In genomic region chr6:27684264-27685211, GRCh38 we compare ENCODE assay signal across 1 cellular context.
TF ChIP-seq lines count a peak whose summit lies in the region.

No MANE protein-coding gene starts in this region.

TF ChIP-seq in HepG2, 621 proteins besides CTCF, POLR2A, EP300 and RAD21 (continued from another document and continues in another):
- TF ChIP-seq FOXP4 (CRISPR knock-in tag; IDR thresholded peaks at IDR 0.05) (peak; percentile 45; the same call in 1 of the 2 replicates), TRIM24 (CRISPR knock-in tag; IDR thresholded peaks at IDR 0.05) (no peak), ARNTL (CRISPR knock-in tag; IDR thresholded peaks at IDR 0.05) (no peak), ZNF878 (CRISPR knock-in tag; IDR thresholded peaks at IDR 0.05) (peak; percentile 90), ZNF331 (CRISPR knock-in tag; IDR thresholded peaks at IDR 0.05) (peak; percentile 80; the same call in 1 of the 2 replicates), IRF2 (CRISPR knock-in tag; IDR thresholded peaks at IDR 0.05) (peak; percentile 67), SYNCRIP (IDR thresholded peaks at IDR 0.05; ENCODE audit: insufficient read depth, low read depth, low read length) (no peak), ZNF775 (CRISPR knock-in tag; IDR thresholded peaks at IDR 0.05; ENCODE audit: borderline replicate concordance) (no peak), NFRKB (IDR thresholded peaks at IDR 0.05) (no peak), ZNF251 (CRISPR knock-in tag; IDR thresholded peaks at IDR 0.05) (no peak), IKZF5 (CRISPR knock-in tag; IDR thresholded peaks at IDR 0.05) (peak; percentile 93), ZNF766 (CRISPR knock-in tag; IDR thresholded peaks at IDR 0.05; ENCODE audit: borderline replicate concordance) (0 out of 2 replicates have a peak, but pooled peaks have one; percentile 32), ZNF274 (CRISPR knock-in tag; IDR thresholded peaks at IDR 0.05) (no peak), HCFC1 (IDR thresholded peaks at IDR 0.05; ENCODE audit: low read depth, low read length) (no peak), ZNF670 (CRISPR knock-in tag; IDR thresholded peaks at IDR 0.05; ENCODE audit: borderline replicate concordance) (peak; percentile 74; the same call in 1 of the 2 replicates), CHD2 (IDR thresholded peaks at IDR 0.05; ENCODE audit: low read depth, low read length) (no peak), ZBTB3 (CRISPR knock-in tag; IDR thresholded peaks at IDR 0.05; ENCODE audit: borderline replicate concordance, low read depth) (no peak), TFDP2 (CRISPR knock-in tag; IDR thresholded peaks at IDR 0.05) (peak; percentile 78), SNRNP70 (IDR thresholded peaks at IDR 0.05; ENCODE audit: low read depth, low read length) (no peak), ZNF546 (CRISPR knock-in tag; conservative IDR thresholded peaks at IDR 0.05) (no peak), ZNF816 (CRISPR knock-in tag; IDR thresholded peaks at IDR 0.05; ENCODE audit: borderline replicate concordance) (peak; percentile 57; the same call in 1 of the 2 replicates), BRF2 (CRISPR knock-in tag; IDR thresholded peaks at IDR 0.05) (no peak), ZNF609 (CRISPR knock-in tag; IDR thresholded peaks at IDR 0.05; ENCODE audit: borderline replicate concordance) (no peak; the same call in 1 of the 2 replicates), EEA1 (CRISPR knock-in tag; IDR thresholded peaks at IDR 0.05; ENCODE audit: borderline replicate concordance) (no peak), DRAP1 (CRISPR knock-in tag; IDR thresholded peaks at IDR 0.05) (peak; percentile 61; the same call in 1 of the 2 replicates), ZNF605 (CRISPR knock-in tag; IDR thresholded peaks at IDR 0.05) (no peak), BORCS8-MEF2B (CRISPR knock-in tag; IDR thresholded peaks at IDR 0.05) (no peak), E2F1 (CRISPR knock-in tag; IDR thresholded peaks at IDR 0.05) (no peak; the same call in 1 of the 2 replicates), ZNF333 (CRISPR knock-in tag; IDR thresholded peaks at IDR 0.05; ENCODE audit: borderline replicate concordance) (no peak), HOMEZ (CRISPR knock-in tag; IDR thresholded peaks at IDR 0.05; ENCODE audit: low read depth) (no peak), RFXANK (CRISPR knock-in tag; IDR thresholded peaks at IDR 0.05) (peak; percentile 80; the same call in 1 of the 2 replicates), NR3C1 (CRISPR knock-in tag; IDR thresholded peaks at IDR 0.05) (no peak), PHF20 (CRISPR knock-in tag; IDR thresholded peaks at IDR 0.05) (no peak), TMF1 (CRISPR knock-in tag; IDR thresholded peaks at IDR 0.05; ENCODE audit: low read depth) (no peak), MIER2 (CRISPR knock-in tag; IDR thresholded peaks at IDR 0.05) (no peak), ZNF44 (CRISPR knock-in tag; IDR thresholded peaks at IDR 0.05) (no peak), ZNF468 (CRISPR knock-in tag; IDR thresholded peaks at IDR 0.05) (no peak), ATF1 (CRISPR knock-in tag; IDR thresholded peaks at IDR 0.05) (peak; percentile 12; the same call in 1 of the 2 replicates)
- TF ChIP-seq, protein P1, sequence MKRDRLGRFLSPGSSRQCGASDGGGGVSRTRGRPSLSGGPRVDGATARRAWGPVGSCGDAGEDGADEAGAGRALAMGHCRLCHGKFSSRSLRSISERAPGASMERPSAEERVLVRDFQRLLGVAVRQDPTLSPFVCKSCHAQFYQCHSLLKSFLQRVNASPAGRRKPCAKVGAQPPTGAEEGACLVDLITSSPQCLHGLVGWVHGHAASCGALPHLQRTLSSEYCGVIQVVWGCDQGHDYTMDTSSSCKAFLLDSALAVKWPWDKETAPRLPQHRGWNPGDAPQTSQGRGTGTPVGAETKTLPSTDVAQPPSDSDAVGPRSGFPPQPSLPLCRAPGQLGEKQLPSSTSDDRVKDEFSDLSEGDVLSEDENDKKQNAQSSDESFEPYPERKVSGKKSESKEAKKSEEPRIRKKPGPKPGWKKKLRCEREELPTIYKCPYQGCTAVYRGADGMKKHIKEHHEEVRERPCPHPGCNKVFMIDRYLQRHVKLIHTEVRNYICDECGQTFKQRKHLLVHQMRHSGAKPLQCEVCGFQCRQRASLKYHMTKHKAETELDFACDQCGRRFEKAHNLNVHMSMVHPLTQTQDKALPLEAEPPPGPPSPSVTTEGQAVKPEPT (CRISPR knock-in tag; IDR thresholded peaks at IDR 0.05; ENCODE audit: low read depth), result no peak
- TF ChIP-seq, protein P2, sequence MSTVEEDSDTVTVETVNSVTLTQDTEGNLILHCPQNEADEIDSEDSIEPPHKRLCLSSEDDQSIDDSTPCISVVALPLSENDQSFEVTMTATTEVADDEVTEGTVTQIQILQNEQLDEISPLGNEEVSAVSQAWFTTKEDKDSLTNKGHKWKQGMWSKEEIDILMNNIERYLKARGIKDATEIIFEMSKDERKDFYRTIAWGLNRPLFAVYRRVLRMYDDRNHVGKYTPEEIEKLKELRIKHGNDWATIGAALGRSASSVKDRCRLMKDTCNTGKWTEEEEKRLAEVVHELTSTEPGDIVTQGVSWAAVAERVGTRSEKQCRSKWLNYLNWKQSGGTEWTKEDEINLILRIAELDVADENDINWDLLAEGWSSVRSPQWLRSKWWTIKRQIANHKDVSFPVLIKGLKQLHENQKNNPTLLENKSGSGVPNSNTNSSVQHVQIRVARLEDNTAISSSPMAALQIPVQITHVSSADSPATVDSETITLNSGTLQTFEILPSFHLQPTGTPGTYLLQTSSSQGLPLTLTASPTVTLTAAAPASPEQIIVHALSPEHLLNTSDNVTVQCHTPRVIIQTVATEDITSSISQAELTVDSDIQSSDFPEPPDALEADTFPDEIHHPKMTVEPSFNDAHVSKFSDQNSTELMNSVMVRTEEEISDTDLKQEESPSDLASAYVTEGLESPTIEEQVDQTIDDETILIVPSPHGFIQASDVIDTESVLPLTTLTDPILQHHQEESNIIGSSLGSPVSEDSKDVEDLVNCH (CRISPR knock-in tag; IDR thresholded peaks at IDR 0.05), result no peak
- TF ChIP-seq, protein P3, sequence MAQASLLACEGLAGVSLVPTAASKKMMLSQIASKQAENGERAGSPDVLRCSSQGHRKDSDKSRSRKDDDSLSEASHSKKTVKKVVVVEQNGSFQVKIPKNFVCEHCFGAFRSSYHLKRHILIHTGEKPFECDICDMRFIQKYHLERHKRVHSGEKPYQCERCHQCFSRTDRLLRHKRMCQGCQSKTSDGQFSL (CRISPR knock-in tag; IDR thresholded peaks at IDR 0.05), result no peak
- TF ChIP-seq, protein P4, sequence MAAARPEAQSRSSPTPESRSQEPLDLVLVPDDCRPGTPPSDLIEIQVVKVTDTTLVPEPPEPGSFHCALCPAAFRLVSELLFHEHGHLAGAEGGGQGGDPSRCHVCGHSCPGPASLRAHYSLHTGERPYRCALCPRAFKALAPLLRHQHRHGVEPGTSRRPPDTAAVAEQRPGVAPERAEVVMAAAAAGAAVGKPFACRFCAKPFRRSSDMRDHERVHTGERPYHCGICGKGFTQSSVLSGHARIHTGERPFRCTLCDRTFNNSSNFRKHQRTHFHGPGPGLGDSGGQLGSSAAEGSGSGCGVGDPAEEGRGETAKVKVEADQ (CRISPR knock-in tag; IDR thresholded peaks at IDR 0.05; ENCODE audit: borderline replicate concordance), result no peak
- TF ChIP-seq, protein P5, sequence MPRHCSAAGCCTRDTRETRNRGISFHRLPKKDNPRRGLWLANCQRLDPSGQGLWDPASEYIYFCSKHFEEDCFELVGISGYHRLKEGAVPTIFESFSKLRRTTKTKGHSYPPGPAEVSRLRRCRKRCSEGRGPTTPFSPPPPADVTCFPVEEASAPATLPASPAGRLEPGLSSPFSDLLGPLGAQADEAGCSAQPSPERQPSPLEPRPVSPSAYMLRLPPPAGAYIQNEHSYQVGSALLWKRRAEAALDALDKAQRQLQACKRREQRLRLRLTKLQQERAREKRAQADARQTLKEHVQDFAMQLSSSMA (CRISPR knock-in tag; IDR thresholded peaks at IDR 0.05), result 0 out of 2 replicates have a peak, but pooled peaks have one; percentile 38
